In genomic region chr6:169971171-169971861, GRCh38 we compare ENCODE assay signal across 19 cellular contexts.
DNase-seq lines count a peak whose midpoint lies in the region; ATAC-seq, FAIRE-seq and TF ChIP-seq lines count a peak whose summit lies in the region.
"Had no signal": no experiment of that assay in that cellular context is flagged by ENCODE, and none has a peak within 500 bp of the region (broad histone marks: within the 10 kb centered on the region; RNA-seq: fewer than 3 reads in every experiment).

No MANE protein-coding gene starts in this region.

- H3K4me3 ChIP-seq in right lobe of liver (no peak overlapping the region), HepG2 (replicated peaks in 1 of 3; ENCODE audit: insufficient read depth in 1 of 3, low read depth in 2 of 3, low read length in 3 of 3) (no peak overlapping the region), upper lobe of right lung (no peak overlapping the region)
- H3K4me3 ChIP-seq: GM12878, GM23248, heart left ventricle, PC-9, thyroid gland had no signal

- TF ChIP-seq POLR2A in right lobe of liver (IDR thresholded peaks at IDR 0.05) (no peak), HepG2 (IDR thresholded peaks at IDR 0.05; ENCODE audit: insufficient read depth in 1 of 2, low read depth in 2 of 2, low read length in 2 of 2) (no peak)

- H3K36me3 Mint-ChIP-seq in neural crest cell (ENCODE audit: low read depth), result no peaks in the 10 kb centered on the region
- H3K36me3 Mint-ChIP-seq: CD4-positive, CD25-positive, alpha-beta regulatory T cell; stimulated activated effector memory CD8-positive, alpha-beta T cell treated with anti-CD3 and anti-CD28 coated beads, Interleukin-12 subunit alpha, Interleukin-12 subunit beta, amount 100 ng/mL, for 72 hours had no signal

- H3K27me3 ChIP-seq in right lobe of liver (no peaks in the 10 kb centered on the region), HepG2 (ENCODE audit: control insufficient read depth in 1 of 2, insufficient read depth in 2 of 2, low read length in 2 of 2) (peaks cover 21 to 66% of the 10 kb centered on the region in 2 experiments), upper lobe of right lung (no peaks in the 10 kb centered on the region)
- H3K27me3 ChIP-seq: brain microvascular endothelial cell, thyroid gland had no signal

- peak in 2 of 3 donors; percentile 19 to 36 for DNase-seq in right lobe of liver
- no peak for DNase-seq in HepG2 (ENCODE audit: low spot score)
- DNase-seq in ecto neural progenitor cell (ENCODE audit: low spot score), result peak; percentile 34
- no peak for DNase-seq in neural crest cell (ENCODE audit: low read depth, low spot score)
- DNase-seq in upper lobe of right lung, result peak; percentile 60
- DNase-seq in DMS153 (lab: John Stamatoyannopoulos, UW), result no peak
- no peak for DNase-seq in NCI-H345 (lab: John Stamatoyannopoulos, UW)
- no peak for DNase-seq in activated gamma-delta T cell (lab: John Stamatoyannopoulos, UW)
- DNase-seq: brain microvascular endothelial cell; CD4-positive, CD25-positive, alpha-beta regulatory T cell; cortex of kidney; GM23248; PC-9; thyroid gland had no signal

- H3K9me3 ChIP-seq in right lobe of liver (no peaks in the 10 kb centered on the region), HepG2 (ENCODE audit: low read length) (no peaks in the 10 kb centered on the region), upper lobe of right lung (no peaks in the 10 kb centered on the region)
- H3K9me3 ChIP-seq: heart left ventricle, thyroid gland had no signal

- H3K27ac Mint-ChIP-seq in neural crest cell (ENCODE audit: unreplicated experiment), result peak overlapping the region; percentile 96
- H3K27ac Mint-ChIP-seq: CD4-positive, CD25-positive, alpha-beta regulatory T cell; stimulated activated effector memory CD8-positive, alpha-beta T cell treated with anti-CD3 and anti-CD28 coated beads, Interleukin-12 subunit alpha, Interleukin-12 subunit beta, amount 100 ng/mL, for 72 hours had no signal

- FAIRE-seq in HepG2 (lab: Jason Lieb, UNC), result no peak
- FAIRE-seq: endothelial cell of umbilical vein, GM12878 had no signal

- H3K4me2 ChIP-seq in HepG2 (ENCODE audit: low read depth, low read length), result no peak overlapping the region
- H3K4me2 ChIP-seq: PC-9 had no signal

- H3K4me3 Mint-ChIP-seq in neural crest cell, result no peak overlapping the region
- H3K4me3 Mint-ChIP-seq: CD4-positive, CD25-positive, alpha-beta regulatory T cell; stimulated activated effector memory CD8-positive, alpha-beta T cell treated with anti-CD3 and anti-CD28 coated beads, Interleukin-12 subunit alpha, Interleukin-12 subunit beta, amount 100 ng/mL, for 72 hours had no signal

- TF ChIP-seq CTCF in right lobe of liver (IDR thresholded peaks at IDR 0.05), result no peak
- TF ChIP-seq CTCF in HepG2 (CRISPR knock-in tag; IDR thresholded peaks at IDR 0.05), result no peak
- TF ChIP-seq CTCF in neural crest cell (conservative IDR thresholded peaks at IDR 0.05), result no peak
- no peak for TF ChIP-seq CTCF in upper lobe of right lung (IDR thresholded peaks at IDR 0.05)

- BruUV-seq in HepG2 (replicated peaks; lab: Mats Ljungman, UMichigan), result no TSS peak

- intact Hi-C loops in right lobe of liver (cut with DNase I), result no loop called here
- intact Hi-C loops in HepG2 (cut with micrococcal nuclease; ENCODE audit: unreplicated experiment), result no loop called here
- intact Hi-C loops in upper lobe of right lung (cut with DNase I), result no loop called here

- no peak overlapping the region for H2AFZ ChIP-seq in HepG2 (ENCODE audit: low read length)
- H2AFZ ChIP-seq: GM23248, parathyroid adenoma, PC-9 had no signal

- H3K36me3 ChIP-seq in right lobe of liver (no peaks in the 10 kb centered on the region), HepG2 (replicated peaks in 1 of 2; ENCODE audit: control insufficient read depth in 1 of 2, insufficient read depth in 2 of 2, low read length in 2 of 2) (no peaks in the 10 kb centered on the region), upper lobe of right lung (no peaks in the 10 kb centered on the region)
- H3K36me3 ChIP-seq: brain microvascular endothelial cell, heart left ventricle, thyroid gland had no signal

- ATAC-seq in right lobe of liver, result no peak
- ATAC-seq in HepG2, result no peak; the same call in 2 of the 3 replicates
- ATAC-seq in upper lobe of right lung, result peak; percentile 11
- ATAC-seq: GM12878; heart left ventricle; stimulated activated effector memory CD8-positive, alpha-beta T cell treated with anti-CD3 and anti-CD28 coated beads, Interleukin-12 subunit alpha, Interleukin-12 subunit beta, amount 100 ng/mL, for 72 hours had no signal

- no peak overlapping the region for H3K27ac ChIP-seq in right lobe of liver
- no peak overlapping the region for H3K27ac ChIP-seq in HepG2 (ENCODE audit: extremely low read length, insufficient read depth, low read length)
- no peak overlapping the region for H3K27ac ChIP-seq in upper lobe of right lung
- H3K27ac ChIP-seq: brain microvascular endothelial cell, GM23248, heart left ventricle, parathyroid adenoma, PC-9, thyroid gland had no signal

- CTCF ChIA-PET in HepG2 (lab: Yijun Ruan, JAX; ENCODE audit: low intra/inter-chr PET ratio, low total read pairs), result no interaction called here

- no peaks in the 10 kb centered on the region for H3K79me2 ChIP-seq in HepG2 (ENCODE audit: insufficient read depth, low read length)
- H3K79me2 ChIP-seq: parathyroid adenoma had no signal

- TF ChIP-seq RAD21 in HepG2 (CRISPR knock-in tag; IDR thresholded peaks at IDR 0.05), result no peak

- no peaks in the 10 kb centered on the region for H3K4me1 ChIP-seq in right lobe of liver
- no peaks in the 10 kb centered on the region for H3K4me1 ChIP-seq in HepG2 (ENCODE audit: insufficient read depth, low read length)
- H3K4me1 ChIP-seq in upper lobe of right lung, result no peaks in the 10 kb centered on the region
- H3K4me1 ChIP-seq: parathyroid adenoma, thyroid gland had no signal

- peaks cover 2% of the 10 kb centered on the region for H3K27me3 Mint-ChIP-seq in neural crest cell (ENCODE audit: low read depth)
- H3K27me3 Mint-ChIP-seq: CD4-positive, CD25-positive, alpha-beta regulatory T cell had no signal

- no peaks in the 10 kb centered on the region for H3K9me3 Mint-ChIP-seq in neural crest cell
- H3K9me3 Mint-ChIP-seq: CD4-positive, CD25-positive, alpha-beta regulatory T cell; stimulated activated effector memory CD8-positive, alpha-beta T cell treated with anti-CD3 and anti-CD28 coated beads, Interleukin-12 subunit alpha, Interleukin-12 subunit beta, amount 100 ng/mL, for 72 hours had no signal

- POLR2A ChIA-PET in HepG2 (lab: Yijun Ruan, JAX), result no interaction called here

- TF ChIP-seq EP300 in HepG2 (IDR thresholded peaks at IDR 0.05; ENCODE audit: low read depth in 2 of 2, low read length in 2 of 2) (no peak), HepG2 (CRISPR knock-in tag; IDR thresholded peaks at IDR 0.05; ENCODE audit: borderline replicate concordance) (no peak)

- no peak overlapping the region for H3K9ac ChIP-seq in HepG2 (ENCODE audit: insufficient read depth, low read depth, low read length)
- H3K9ac ChIP-seq: GM23248, parathyroid adenoma had no signal

- 83% methylated on average over 10 of the region's 33 CpGs for WGBS in right lobe of liver (ENCODE audit: insufficient coverage, low coverage, low lambda C conversion rate, missing lambda C conversion rate)
- 7% methylated on average over 26 of the region's 33 CpGs for WGBS in HepG2 (ENCODE audit: low lambda C conversion rate)

- in situ Hi-C loops in HepG2 (cut with HindIII; ENCODE audit: extremely low pct_ligation_motif_present, low pct_unique_long_range_greater_than_20kb), result no loop called here

- H3K4me1 Mint-ChIP-seq in neural crest cell, result no peaks in the 10 kb centered on the region
- H3K4me1 Mint-ChIP-seq: CD4-positive, CD25-positive, alpha-beta regulatory T cell had no signal

- H4K20me1 ChIP-seq in HepG2 (ENCODE audit: insufficient read depth, low read length), result no peaks in the 10 kb centered on the region

TF ChIP-seq in HepG2, 621 proteins besides CTCF, POLR2A, EP300 and RAD21 (continues in another document):
- TF ChIP-seq ZNF224 (CRISPR knock-in tag; IDR thresholded peaks at IDR 0.05), result no peak
- TF ChIP-seq ZNF672 (CRISPR knock-in tag; IDR thresholded peaks at IDR 0.05), result no peak
- TF ChIP-seq ZBTB8A (CRISPR knock-in tag; IDR thresholded peaks at IDR 0.05; ENCODE audit: borderline replicate concordance, low read depth), result no peak
- no peak for TF ChIP-seq PTBP1 (IDR thresholded peaks at IDR 0.05; ENCODE audit: low read depth, low read length, poor library complexity, severe bottlenecking)
- TF ChIP-seq ZBTB26 (CRISPR knock-in tag; IDR thresholded peaks at IDR 0.05; ENCODE audit: borderline replicate concordance), result no peak
- no peak for TF ChIP-seq ZGPAT (CRISPR knock-in tag; IDR thresholded peaks at IDR 0.05)
- no peak for TF ChIP-seq ZNF260 (CRISPR knock-in tag; IDR thresholded peaks at IDR 0.05; ENCODE audit: borderline replicate concordance, low read depth)
- no peak for TF ChIP-seq FOXJ3 (CRISPR knock-in tag; IDR thresholded peaks at IDR 0.05; ENCODE audit: borderline replicate concordance)
- TF ChIP-seq ZNF557 (CRISPR knock-in tag; IDR thresholded peaks at IDR 0.05), result no peak
- TF ChIP-seq TOPORS (CRISPR knock-in tag; IDR thresholded peaks at IDR 0.05), result no peak

Comparison
In these comparisons a context has a peak if more than half of its experiments do, and no peak if none do; other contexts are left out.
1. DNase-seq: peak in right lobe of liver (2 of 3), ecto neural progenitor cell (single experiment) and upper lobe of right lung (single experiment); none in HepG2 (single experiment), neural crest cell (single experiment), DMS153 (single experiment), NCI-H345 (single experiment) and activated gamma-delta T cell (single experiment).